8 cellular contexts compared by ENCODE assay signal in genomic region chr10:72319416-72320254, GRCh38. TPM values are rescaled to one million over a fixed set of nuclear protein-coding genes. Genes with fewer than 3 reads are reported as not detected.
DNase-seq lines count a peak whose midpoint lies in the region; ATAC-seq and TF ChIP-seq lines count a peak whose summit lies in the region.

No MANE protein-coding gene starts in this region.

- DNase-seq in GM10266 (ENCODE audit: extremely low spot score) (peak; percentile 88), NAMALWA (ENCODE audit: low spot score) (peak; percentile 80), T-helper 9 cell (peak; percentile 79), astrocyte of the cerebellum (ENCODE audit: low read depth) (no peak), hypothalamus (lab: John Stamatoyannopoulos, UW) (peak in 47 of 51 donors; percentile 45 to 92 (median 74)), gastrocnemius medialis (peak; percentile 90 to 93), OCI-M2 (lab: John Stamatoyannopoulos, UW; ENCODE audit: unreplicated experiment) (no peak)

- TF ChIP-seq CTCF in GM10266 (IDR thresholded peaks at IDR 0.05; ENCODE audit: control insufficient read depth, insufficient read depth, low read depth, missing control alignments) (no peak), HEK293 (tag by site-specific recombination; IDR thresholded peaks at IDR 0.05) (peak; percentile 37; the same call in 1 of the 2 replicates), astrocyte of the cerebellum (IDR thresholded peaks at IDR 0.05; ENCODE audit: low read depth, low read length, missing control alignments) (no peak), gastrocnemius medialis (IDR thresholded peaks at IDR 0.05 in 4 of 5, conservative IDR thresholded peaks at IDR 0.05 in 1 of 5) (no peak)

- H3K9me3 ChIP-seq in HEK293 (ENCODE audit: control insufficient read depth, insufficient read depth, low read depth, low read length) (no peaks in the 10 kb centered on the region), gastrocnemius medialis (no peaks in the 10 kb centered on the region)

- POLR2A ChIA-PET in HEK293 (lab: Yijun Ruan, JAX) = interaction anchor here (0.7 to 5.5 kb wide), 6 partner anchors 17 to 255 kb away, joined by 3 to 110 read pairs (median 7); partner anchors contain the start of gene DDIT4

- H3K4me1 ChIP-seq in HEK293 (ENCODE audit: control insufficient read depth, insufficient read depth, low read length) = peaks cover 23% of the 10 kb centered on the region
- H3K4me1 ChIP-seq in gastrocnemius medialis = peaks cover 61 to 69% of the 10 kb centered on the region in 2 donors

- TF ChIP-seq POLR2A in gastrocnemius medialis (IDR thresholded peaks at IDR 0.05) = peak; percentile 67 to 82

- H3K27ac ChIP-seq in HEK293 (ENCODE audit: extremely low read depth, low read depth, low read length) = peak overlapping the region; percentile 77
- H3K27ac ChIP-seq in gastrocnemius medialis = peak overlapping the region; percentile 92 to 97 (median 96)

- in situ Hi-C loops in astrocyte of the cerebellum (cut with HindIII; ENCODE audit: low sequenced_read_pairs) (loop anchor here (5.0 to 25.0 kb wide), 2 partner anchors 192 to 432 kb away; no protein-coding TSS in a partner anchor), gastrocnemius medialis (cut with MboI; ENCODE audit: low sequenced_read_pairs in 4 of 4) (loop anchor here in 3 of 4 donors (5.0 to 10.0 kb wide), 3 partner anchors 85 to 102 kb away; partner anchors contain the start of genes ANAPC16 (in 1 of the 3) and ASCC1 (in 1 of the 3))

- no peaks in the 10 kb centered on the region for H3K27me3 ChIP-seq in gastrocnemius medialis

- no peaks in the 10 kb centered on the region for H3K36me3 ChIP-seq in HEK293 (ENCODE audit: control insufficient read depth in 2 of 2, insufficient read depth in 1 of 2, low read length in 2 of 2)
- no peaks in the 10 kb centered on the region for H3K36me3 ChIP-seq in gastrocnemius medialis

- intact Hi-C loops in gastrocnemius medialis (cut with DNase I; ENCODE audit: low total_unique reads) = loop anchor here (1.0 to 10.0 kb wide), 2 partner anchors 11 to 455 kb away; no protein-coding TSS in a partner anchor

- H3K4me3 ChIP-seq in HEK293 (ENCODE audit: low read depth, low read length) = no peak overlapping the region
- peak overlapping the region; percentile 24 for H3K4me3 ChIP-seq in astrocyte of the cerebellum (ENCODE audit: low read depth, low read length)
- H3K4me3 ChIP-seq in gastrocnemius medialis = peak overlapping the region; percentile 45 to 60 (median 48)

- peak; percentile 50 to 59 for ATAC-seq in gastrocnemius medialis

- CTCF ChIA-PET in HEK293 (lab: Yijun Ruan, JAX) = interaction anchor here (0.6 to 1.3 kb wide), 5 partner anchors 11 to 46 kb away, joined by 3 to 7 read pairs (median 4); partner anchors contain the start of gene DDIT4

TF ChIP-seq in HEK293, 187 proteins besides CTCF, POLR2A, EP300 and RAD21 (continues in another document):
- TF ChIP-seq IKZF3 (tag by site-specific recombination; IDR thresholded peaks at IDR 0.05) (0 out of 2 replicates have a peak, but pooled peaks have one; percentile 17), ZNF324 (tag by site-specific recombination; IDR thresholded peaks at IDR 0.05) (peak; percentile 88; the same call in 1 of the 2 replicates), ZNF600 (tag by site-specific recombination; IDR thresholded peaks at IDR 0.05) (no peak), ZBTB8A (tag by site-specific recombination; IDR thresholded peaks at IDR 0.05) (peak; percentile 88), BCL11B (tag by site-specific recombination; IDR thresholded peaks at IDR 0.05; ENCODE audit: low read depth) (no peak), YY2 (tag by site-specific recombination; IDR thresholded peaks at IDR 0.05) (no peak), PRDM6 (tag by site-specific recombination; IDR thresholded peaks at IDR 0.05) (no peak), ZNF280D (tag by site-specific recombination; IDR thresholded peaks at IDR 0.05) (no peak), ZNF792 (tag by site-specific recombination; IDR thresholded peaks at IDR 0.05) (peak; percentile 75; the same call in 1 of the 2 replicates), ZNF138 (tag by site-specific recombination; IDR thresholded peaks at IDR 0.05; ENCODE audit: borderline replicate concordance) (no peak), ZNF157 (tag by site-specific recombination; IDR thresholded peaks at IDR 0.05) (no peak), ZNF112 (tag by site-specific recombination; IDR thresholded peaks at IDR 0.05) (no peak), ZNF785 (tag by site-specific recombination; IDR thresholded peaks at IDR 0.05) (0 out of 2 replicates have a peak, but pooled peaks have one; percentile 34), ZNF530 (tag by site-specific recombination; IDR thresholded peaks at IDR 0.05; ENCODE audit: low read depth) (no peak), ZSCAN4 (tag by site-specific recombination; IDR thresholded peaks at IDR 0.05) (no peak), ZNF132 (tag by site-specific recombination; IDR thresholded peaks at IDR 0.05; ENCODE audit: borderline replicate concordance) (no peak), ZNF354C (tag by site-specific recombination; IDR thresholded peaks at IDR 0.05; ENCODE audit: borderline replicate concordance, low read depth) (no peak), ZFHX2 (tag by site-specific recombination; conservative IDR thresholded peaks at IDR 0.05) (peak; percentile 49), ZNF146 (tag by site-specific recombination; IDR thresholded peaks at IDR 0.05) (no peak), ZNF211 (tag by site-specific recombination; IDR thresholded peaks at IDR 0.05; ENCODE audit: low read depth) (no peak), ZNF16 (tag by site-specific recombination; IDR thresholded peaks at IDR 0.05; ENCODE audit: low read depth) (no peak)
- TF ChIP-seq, protein P1, sequence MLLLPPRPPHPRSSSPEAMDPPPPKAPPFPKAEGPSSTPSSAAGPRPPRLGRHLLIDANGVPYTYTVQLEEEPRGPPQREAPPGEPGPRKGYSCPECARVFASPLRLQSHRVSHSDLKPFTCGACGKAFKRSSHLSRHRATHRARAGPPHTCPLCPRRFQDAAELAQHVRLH (tag by site-specific recombination; IDR thresholded peaks at IDR 0.05) = peak; percentile 82
- TF ChIP-seq, protein P2, sequence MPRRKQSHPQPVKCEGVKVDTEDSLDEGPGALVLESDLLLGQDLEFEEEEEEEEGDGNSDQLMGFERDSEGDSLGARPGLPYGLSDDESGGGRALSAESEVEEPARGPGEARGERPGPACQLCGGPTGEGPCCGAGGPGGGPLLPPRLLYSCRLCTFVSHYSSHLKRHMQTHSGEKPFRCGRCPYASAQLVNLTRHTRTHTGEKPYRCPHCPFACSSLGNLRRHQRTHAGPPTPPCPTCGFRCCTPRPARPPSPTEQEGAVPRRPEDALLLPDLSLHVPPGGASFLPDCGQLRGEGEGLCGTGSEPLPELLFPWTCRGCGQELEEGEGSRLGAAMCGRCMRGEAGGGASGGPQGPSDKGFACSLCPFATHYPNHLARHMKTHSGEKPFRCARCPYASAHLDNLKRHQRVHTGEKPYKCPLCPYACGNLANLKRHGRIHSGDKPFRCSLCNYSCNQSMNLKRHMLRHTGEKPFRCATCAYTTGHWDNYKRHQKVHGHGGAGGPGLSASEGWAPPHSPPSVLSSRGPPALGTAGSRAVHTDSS (tag by site-specific recombination; IDR thresholded peaks at IDR 0.05) = no peak

RNA-seq across cellular contexts. Expression of gene DNAJB12, which starts 35.1 kb away (rescaled TPM):
- total RNA-seq in gastrocnemius medialis = 10 to 100 TPM; 35.8 to 49.7 (median 39.0) TPM

RNA-seq across cellular contexts. Expression of gene DDIT4, which starts 45.9 kb away (rescaled TPM):
- total RNA-seq in gastrocnemius medialis = 100 to 1,000 TPM; 296 to 667 (median 319) TPM

Comparison
In these comparisons a context has a peak if more than half of its experiments do, and no peak if none do; other contexts are left out.
1. DNase-seq: peak in GM10266 (single experiment), NAMALWA (single experiment), T-helper 9 cell (single experiment), hypothalamus (47 of 51) and gastrocnemius medialis (2 of 2); none in astrocyte of the cerebellum (single experiment) and OCI-M2 (single experiment).